Comparison of ENCODE assay signal across 8 cellular contexts in the genomic region with DNA sequence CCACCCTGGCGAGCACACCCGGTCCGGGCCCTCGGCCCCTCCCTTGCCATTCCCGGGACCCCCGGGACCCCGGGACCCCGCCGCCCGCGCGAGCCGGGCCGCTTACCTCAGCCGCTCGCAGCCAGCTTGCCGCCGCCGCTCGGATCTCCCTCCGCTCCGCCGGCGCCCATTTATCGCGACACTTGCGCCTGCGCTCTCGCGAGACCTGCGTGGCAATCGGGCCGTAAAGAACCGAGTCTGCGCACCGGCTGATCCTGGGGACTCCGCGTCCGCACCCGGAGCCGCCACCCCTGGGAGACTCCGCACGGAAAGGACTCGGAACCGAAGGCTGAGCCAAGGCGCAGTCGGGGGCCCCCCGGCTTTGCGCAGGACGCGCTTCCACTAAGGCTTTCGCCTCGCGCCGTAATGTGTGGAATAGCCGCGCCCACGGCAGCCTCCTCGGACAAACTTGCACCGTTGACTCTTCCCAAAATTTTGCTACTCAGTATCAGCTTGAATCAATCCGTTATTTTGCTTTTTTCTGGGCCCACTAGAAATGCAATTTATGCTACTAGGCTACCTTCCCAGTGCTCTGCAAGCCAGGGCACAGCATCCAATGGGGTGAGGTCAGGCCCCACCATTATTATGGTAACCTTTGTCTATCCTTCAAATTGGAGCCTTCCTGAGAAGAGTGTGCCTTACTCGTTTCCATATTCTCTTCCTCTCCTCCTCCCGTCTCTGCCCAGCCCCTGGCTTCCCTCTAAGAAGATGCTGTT. TPM values are rescaled to one million over a fixed set of nuclear protein-coding genes. Genes with fewer than 3 reads are reported as not detected.
A peak's percentile ranks its signal among the peaks of the same experiment; 100 is the strongest.
DNase-seq lines count a peak whose midpoint lies in the region; ATAC-seq, FAIRE-seq and TF ChIP-seq lines count a peak whose summit lies in the region.

A gene (minus strand): TSS at position 180 of the 755 bp plus-strand sequence. CDS start 2,812 bp downstream, outside the sequence.

- H3K4me1 ChIP-seq in breast epithelium (peaks cover 6 to 11% of the 10 kb centered on the region in 2 donors), small intestine (ENCODE audit: control insufficient read depth in 2 of 2, insufficient read depth in 1 of 2, low read depth in 1 of 2, low read length in 1 of 2) (peaks cover 5 to 6% of the 10 kb centered on the region in 2 donors)

- H3K9me3 ChIP-seq in WERI-Rb-1 (ENCODE audit: severe bottlenecking) = no peaks in the 10 kb centered on the region
- no peaks in the 10 kb centered on the region for H3K9me3 ChIP-seq in breast epithelium
- no peaks in the 10 kb centered on the region for H3K9me3 ChIP-seq in small intestine (ENCODE audit: control insufficient read depth, low read depth)

- 0 to 1% (median 0%) methylated on average over 43 to 63 of the region's 63 CpGs for WGBS in small intestine, 3 donors

- H3K27ac ChIP-seq in 22Rv1 (peak within 1 kb of the TSS; percentile 68), WERI-Rb-1 (peak within 1 kb of the TSS; percentile 79), breast epithelium (peak within 1 kb of the TSS; percentile 62 to 75), small intestine (ENCODE audit: low read depth in 1 of 2, low read length in 1 of 2) (no peak within 1 kb of the TSS)

- peak; percentile 69 for ATAC-seq in GM18520 (IDR thresholded peaks at IDR 0.05; ENCODE audit: unreplicated experiment)
- peak; percentile 61 for ATAC-seq in HG03095 (IDR thresholded peaks at IDR 0.05; ENCODE audit: unreplicated experiment)

- H3K36me3 ChIP-seq in WERI-Rb-1 = peaks cover 69% of the 10 kb centered on the region
- H3K36me3 ChIP-seq in breast epithelium = no peaks in the 10 kb centered on the region
- peaks cover under 1 to 7% of the 10 kb centered on the region in 2 donors for H3K36me3 ChIP-seq in small intestine (ENCODE audit: control insufficient read depth in 2 of 2, insufficient read depth in 2 of 2, low read length in 2 of 2)

- intact Hi-C loops in breast epithelium (cut with DNase I; ENCODE audit: low total_unique reads) = no loop called here

- no peak for TF ChIP-seq CTCF in 22Rv1 (IDR thresholded peaks at IDR 0.05)
- TF ChIP-seq CTCF in WERI-Rb-1 (IDR thresholded peaks at IDR 0.05; ENCODE audit: low read depth, low read length) = no peak
- no peak for TF ChIP-seq CTCF in breast epithelium (IDR thresholded peaks at IDR 0.05)

- no peak for TF ChIP-seq POLR2A in breast epithelium (IDR thresholded peaks at IDR 0.05)

- DNase-seq in NCI-H2196 (lab: John Stamatoyannopoulos, UW; ENCODE audit: unreplicated experiment) (peak; percentile 86), WERI-Rb-1 (peak; percentile 88), breast epithelium (ENCODE audit: low spot score in 2 of 2) (peak; percentile 78 to 90), iPS-NIHi11 (ENCODE audit: low spot score) (peak; percentile 96), small intestine (peak; percentile 88)

- H3K4me3 ChIP-seq in WERI-Rb-1 (ENCODE audit: low read depth, low read length) = peak within 1 kb of the TSS; percentile 82
- H3K4me3 ChIP-seq in breast epithelium = peak within 1 kb of the TSS; percentile 72 to 100 (median 99)
- H3K4me3 ChIP-seq in small intestine (ENCODE audit: low read depth in 1 of 2, low read length in 2 of 2) = peak within 1 kb of the TSS; percentile 98 to 100

- no peak for FAIRE-seq in small intestine (lab: Jason Lieb, UNC)

- no peaks in the 10 kb centered on the region for H3K27me3 ChIP-seq in WERI-Rb-1 (ENCODE audit: insufficient read depth, low read depth, severe bottlenecking)
- H3K27me3 ChIP-seq in breast epithelium = no peaks in the 10 kb centered on the region
- no peaks in the 10 kb centered on the region for H3K27me3 ChIP-seq in small intestine (ENCODE audit: control insufficient read depth in 2 of 2, insufficient read depth in 2 of 2, low read length in 2 of 2)

RNA-seq across cellular contexts. Expression of the gene that starts here (rescaled TPM):
- 10 to 100 TPM; 27.7 to 33.9 (median 28.8) TPM for total RNA-seq in breast epithelium
- polyA plus RNA-seq in small intestine = 10 to 100 TPM; 16.2 to 21.7 (median 19.9) TPM

Comparison
In these comparisons a context has a peak if more than half of its experiments do, and no peak if none do; other contexts are left out.
1. H3K27ac ChIP-seq: peak in 22Rv1 (single experiment), WERI-Rb-1 (single experiment) and breast epithelium (2 of 2); none in small intestine (0 of 2).
2. Peak in every context shown above with its lines, with median percentiles within 50 percentile points of each other: DNase-seq and H3K4me3 ChIP-seq.